ENCODE assay signal across 22 cellular contexts in genomic region chr1:29543586-29543985, GRCh38.
DNase-seq lines count a peak whose midpoint lies in the region; ATAC-seq and TF ChIP-seq lines count a peak whose summit lies in the region.
"Had no signal": no experiment of that assay in that cellular context is flagged by ENCODE, and none has a peak within 500 bp of the region (broad histone marks: within the 10 kb centered on the region; RNA-seq: fewer than 3 reads in every experiment).

No MANE protein-coding gene starts in this region.

- H3K36me3 ChIP-seq in BLaER1 (no peaks in the 10 kb centered on the region), suprapubic skin (no peaks in the 10 kb centered on the region)
- H3K36me3 ChIP-seq: SJSA1 had no signal

- ATAC-seq in HG02870 (IDR thresholded peaks at IDR 0.05; ENCODE audit: unreplicated experiment): no peak
- ATAC-seq: K562, Right ventricle myocardium inferior had no signal

- H3K4me1 ChIP-seq in BLaER1 (peaks cover 49% of the 10 kb centered on the region), suprapubic skin (no peaks in the 10 kb centered on the region)
- H3K4me1 ChIP-seq: SJSA1 had no signal

- H3K27ac ChIP-seq in BLaER1 (no peak overlapping the region), suprapubic skin (no peak overlapping the region)
- H3K27ac ChIP-seq: PC-9, SJSA1 had no signal

- no peak overlapping the region for H3K4me3 ChIP-seq in BLaER1
- H3K4me3 ChIP-seq in suprapubic skin: no peak overlapping the region
- H3K4me3 ChIP-seq: K562, PC-9, SJSA1 had no signal

- no peaks in the 10 kb centered on the region for H3K27me3 ChIP-seq in BLaER1
- no peaks in the 10 kb centered on the region for H3K27me3 ChIP-seq in suprapubic skin
- H3K27me3 ChIP-seq: SJSA1 had no signal

- whole genome bisulfite sequencing in suprapubic skin: 73% methylated on average over 6 of the region's 6 CpGs

- no peak overlapping the region for H3K9ac ChIP-seq in BLaER1

- TF ChIP-seq POLR2A in suprapubic skin (IDR thresholded peaks at IDR 0.05): no peak

- H4K20me1 ChIP-seq in BLaER1: no peaks in the 10 kb centered on the region

- no peaks in the 10 kb centered on the region for H3K9me3 ChIP-seq in BLaER1
- no peaks in the 10 kb centered on the region for H3K9me3 ChIP-seq in suprapubic skin
- H3K9me3 ChIP-seq: SJSA1 had no signal

- H3K4me2 ChIP-seq in BLaER1: peak overlapping the region; percentile 64
- H3K4me2 ChIP-seq: PC-9 had no signal

- TF ChIP-seq EP300 in suprapubic skin (IDR thresholded peaks at IDR 0.05): no peak

- peak; percentile 14 for DNase-seq in ELF-1 (ENCODE audit: low read depth, low spot score)
- peak; percentile 80 for DNase-seq in mesenteric fat pad (ENCODE audit: low spot score)
- DNase-seq in suprapubic skin (ENCODE audit: low spot score in 2 of 2): peak; percentile 36 to 72
- no peak for DNase-seq in NCI-H510A (lab: John Stamatoyannopoulos, UW)
- DNase-seq in C1 segment of cervical spinal cord (lab: John Stamatoyannopoulos, UW): no peak
- DNase-seq: Calu3; H7; Kasumi-1; NCI-H1092 treated with DMSO at 0.1 percent for 48 hours; NCI-H1436; NCI-H187; NCI-H2081 treated with DMSO at 0.1 percent for 48 hours; NCI-H2171; NCI-H524 treated with DMSO at 0.1 percent for 48 hours; NCI-H82; NK-92 treated with Interleukin-12 subunit alpha and Interleukin-12 subunit beta, amount 100 ng/mL, for 24 hours; PC-9 had no signal

- TF ChIP-seq CTCF in suprapubic skin (IDR thresholded peaks at IDR 0.05): no peak

Comparison
In these comparisons a context has a peak if more than half of its experiments do, and no peak if none do; other contexts are left out.
1. DNase-seq: peak in ELF-1 (single experiment), mesenteric fat pad (single experiment) and suprapubic skin (2 of 2); none in NCI-H510A (single experiment) and C1 segment of cervical spinal cord (0 of 14).